Comparison of ENCODE assay signal across 30 cellular contexts in the genomic region with DNA sequence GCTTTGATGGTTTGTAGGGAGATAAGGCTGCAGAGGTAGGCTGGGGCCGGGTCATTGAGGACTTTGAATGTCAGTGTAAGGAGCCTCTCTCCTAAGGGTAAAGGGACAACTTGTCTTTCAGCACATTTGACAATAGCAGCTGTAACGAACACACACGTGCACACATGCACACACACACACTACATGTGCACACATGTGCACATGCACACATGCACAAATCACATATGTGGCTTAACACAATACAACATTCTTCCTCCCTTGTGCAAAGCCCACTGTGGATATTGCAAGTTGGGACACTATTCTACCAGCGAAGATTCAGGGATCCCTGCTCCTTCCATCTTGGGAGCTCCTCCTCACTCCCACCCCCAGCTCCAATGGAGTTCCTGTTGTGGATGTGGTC. TPM values are rescaled to one million over a fixed set of nuclear protein-coding genes. Genes with fewer than 3 reads are reported as not detected.
"Had no signal": no experiment of that assay in that cellular context is flagged by ENCODE, and none has a peak within 500 bp of the region (broad histone marks: within the 10 kb centered on the region; RNA-seq: fewer than 3 reads in every experiment).

No MANE protein-coding gene starts in this region.

- H3K36me3 ChIP-seq: WERI-Rb-1 had no signal

- H3K9ac ChIP-seq: KMS-11 had no signal

- DNase-seq: activated CD4-positive, alpha-beta memory T cell treated with anti-CD3 and anti-CD28 coated beads, Interleukin-2, amount 10 ng/mL, durations not matched to agents 7 days and 5 days; activated CD4-positive, alpha-beta T cell treated with anti-CD3 and anti-CD28 coated beads for 1 hour; activated CD4-positive, alpha-beta T cell treated with anti-CD3 and anti-CD28 coated beads for 48 hours; activated CD4-positive, CD25-positive, alpha-beta regulatory T cell; activated naive CD4-positive, alpha-beta T cell treated with anti-CD3 and anti-CD28 coated beads, Interleukin-2, amount 10 ng/mL, durations not matched to agents 7 days and 5 days; activated naive CD8-positive, alpha-beta T cell treated with anti-CD3 and anti-CD28 coated beads, Interleukin-2, amount 50 U/mL, for 24 hours; activated T-cell treated with anti-CD3 and anti-CD28 coated beads, Interleukin-2, amount 50 U/mL, for 24 hours; anterior cingulate cortex; caudate nucleus; cerebellar nuclear complex; NCI-H1092; NCI-H1436 treated with DMSO at 0.1 percent for 48 hours; NCI-H1694 treated with DMSO at 0.1 percent for 48 hours; NCI-H2029; NCI-H2171; NCI-H510A; NCI-H526; NCI-H748 treated with DMSO at 0.1 percent for 48 hours; OCI-M1; SW 1271; T-helper 1 cell; T-helper 2 cell; T-helper 9 cell; WERI-Rb-1 had no signal

- H3K27ac ChIP-seq: KMS-11, WERI-Rb-1 had no signal

- H3K4me2 ChIP-seq: KMS-11 had no signal

- ATAC-seq: activated naive CD8-positive, alpha-beta T cell treated with anti-CD3 and anti-CD28 coated beads, Interleukin-2, amount 50 U/mL, for 24 hours had no signal

RNA-seq across cellular contexts. Expression of a gene that starts 1.1 kb away (rescaled TPM):
- total RNA-seq: activated CD4-positive, alpha-beta memory T cell treated with anti-CD3 and anti-CD28 coated beads, Interleukin-2, amount 10 ng/mL, durations not matched to agents 7 days and 5 days; activated CD8-positive, alpha-beta memory T cell treated with anti-CD3 and anti-CD28 coated beads for 36 hours; activated T-helper 2 cell treated with anti-CD3 and anti-CD28 coated beads, Interferon-gamma antibody, Interleukin-2, Interleukin-4, amounts not matched to agents 10 μg/mL and 5 μg/mL and 100 μg/mL, durations not matched to agents 14 hours and 24 hours and 36 hours; bronchial epithelial cell; LHCN-M2; RPMI7951 had no signal

RNA-seq across cellular contexts. Expression of a gene that starts 36.4 kb away (rescaled TPM):
- total RNA-seq: activated CD4-positive, alpha-beta memory T cell treated with anti-CD3 and anti-CD28 coated beads, Interleukin-2, amount 10 ng/mL, durations not matched to agents 7 days and 5 days had no signal
